In genomic region chr17:81365601-81366585, GRCh38 we compare ENCODE assay signal across 1 cellular context.
A peak's percentile ranks its signal among the peaks of the same experiment; 100 is the strongest.
TF ChIP-seq lines count a peak whose summit lies in the region.

No MANE protein-coding gene starts in this region.

TF ChIP-seq in HepG2, 621 proteins besides CTCF, POLR2A, EP300 and RAD21 (continued from another document):
- TF ChIP-seq ZNF800 (CRISPR knock-in tag; IDR thresholded peaks at IDR 0.05): peak; percentile 96
- TF ChIP-seq TFE3 (CRISPR knock-in tag; IDR thresholded peaks at IDR 0.05): peak; percentile 54; the same call in 1 of the 2 replicates
- TF ChIP-seq DZIP1 (CRISPR knock-in tag; IDR thresholded peaks at IDR 0.05): 0 out of 2 replicates have a peak, but pooled peaks have one; percentile 15
- 0 out of 2 replicates have a peak, but pooled peaks have one; percentile 29 for TF ChIP-seq POLR2G (IDR thresholded peaks at IDR 0.05; ENCODE audit: low read depth, low read length)
- TF ChIP-seq SOX13 (IDR thresholded peaks at IDR 0.05): no peak
- TF ChIP-seq SOX13 (CRISPR knock-in tag; conservative IDR thresholded peaks at IDR 0.05 in 1 of 2, IDR thresholded peaks at IDR 0.05 in 1 of 2): no peak
- no peak for TF ChIP-seq MAX (IDR thresholded peaks at IDR 0.05)
- peak; percentile 34 for TF ChIP-seq FOSL2 (CRISPR knock-in tag; IDR thresholded peaks at IDR 0.05)
- TF ChIP-seq YY1 (IDR thresholded peaks at IDR 0.05; ENCODE audit: insufficient read depth, insufficient replicate concordance, low read depth, low read length): no peak
- TF ChIP-seq ZNF687 (CRISPR knock-in tag; IDR thresholded peaks at IDR 0.05): peak; percentile 38
- 0 out of 2 replicates have a peak, but pooled peaks have one; percentile 28 for TF ChIP-seq RARA (CRISPR knock-in tag; IDR thresholded peaks at IDR 0.05)
- no peak for TF ChIP-seq SNAPC4 (CRISPR knock-in tag; IDR thresholded peaks at IDR 0.05)
- TF ChIP-seq GABPB1 (CRISPR knock-in tag; IDR thresholded peaks at IDR 0.05): peak; percentile 41; the same call in 1 of the 2 replicates
- TF ChIP-seq ELF3 (CRISPR knock-in tag; IDR thresholded peaks at IDR 0.05): peak; percentile 75
- TF ChIP-seq TCF7 (IDR thresholded peaks at IDR 0.05; ENCODE audit: low read depth): peak; percentile 31; the same call in 1 of the 2 replicates
- 0 out of 2 replicates have a peak, but pooled peaks have one; percentile 18 for TF ChIP-seq ZFP91 (CRISPR knock-in tag; IDR thresholded peaks at IDR 0.05; ENCODE audit: borderline replicate concordance)
- no peak for TF ChIP-seq ZNF230 (CRISPR knock-in tag; IDR thresholded peaks at IDR 0.05)
- TF ChIP-seq EED (CRISPR knock-in tag; IDR thresholded peaks at IDR 0.05): 0 out of 2 replicates have a peak, but pooled peaks have one; percentile 46
- peak; percentile 78 for TF ChIP-seq ETV5 (CRISPR knock-in tag; IDR thresholded peaks at IDR 0.05; ENCODE audit: borderline replicate concordance)
- TF ChIP-seq HNRNPL (IDR thresholded peaks at IDR 0.05; ENCODE audit: low read depth, low read length): 0 out of 2 replicates have a peak, but pooled peaks have one; percentile 64
- no peak for TF ChIP-seq SP1 (IDR thresholded peaks at IDR 0.05)
- TF ChIP-seq SP1 (CRISPR knock-in tag; IDR thresholded peaks at IDR 0.05): 0 out of 2 replicates have a peak, but pooled peaks have one; percentile 27
- peak; percentile 56 for TF ChIP-seq SAP130 (CRISPR knock-in tag; IDR thresholded peaks at IDR 0.05; ENCODE audit: low read depth)
